In the genomic region with DNA sequence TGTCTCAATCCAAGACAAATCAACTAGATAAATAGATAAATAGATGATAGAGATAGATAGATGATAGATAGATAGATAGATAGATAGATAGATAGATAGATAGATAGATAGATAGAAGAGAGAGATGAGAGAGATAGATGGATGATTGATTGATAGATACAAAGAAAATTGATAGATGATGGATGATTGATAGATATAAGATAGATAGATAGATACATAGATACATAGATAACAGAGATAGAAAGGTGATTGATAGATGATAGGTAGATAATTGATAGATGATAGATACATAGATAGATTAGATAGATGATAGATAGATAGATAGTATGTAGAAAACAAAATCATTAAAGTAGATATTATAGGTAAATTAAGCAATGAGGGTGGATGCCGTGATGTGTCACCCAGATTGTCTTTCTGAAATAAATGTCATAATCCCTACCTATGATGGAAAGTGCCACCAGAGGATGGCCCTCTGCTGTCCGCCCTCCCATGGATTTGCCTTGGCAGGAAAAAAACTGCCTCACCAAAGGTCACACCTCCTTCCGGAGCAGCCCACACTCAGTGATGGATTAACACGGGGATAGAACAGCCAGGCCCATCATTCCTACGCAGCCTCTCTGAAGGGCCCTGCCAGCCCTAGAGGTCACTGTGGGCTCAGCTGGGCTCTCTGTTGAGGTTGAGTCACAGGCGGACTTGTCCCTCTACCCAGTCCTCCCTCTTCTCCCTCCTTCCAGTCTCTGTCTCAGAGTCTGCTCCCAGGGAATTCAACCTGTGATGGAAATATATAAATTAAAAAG, we compare ENCODE assay signal across 1 cellular context.
TF ChIP-seq lines count a peak whose summit lies in the region.

No MANE protein-coding gene starts in this region.

TF ChIP-seq in K562, 482 proteins besides CTCF, POLR2A, EP300 and RAD21 (continued from another document and continues in another):
- TF ChIP-seq CBX2 (IDR thresholded peaks at IDR 0.05; ENCODE audit: insufficient read depth, low read length, poor library complexity, severe bottlenecking) (no peak), SRF (CRISPR knock-in tag; IDR thresholded peaks at IDR 0.05) (no peak), CREB1 (IDR thresholded peaks at IDR 0.05) (no peak), CREB1 (CRISPR knock-in tag; IDR thresholded peaks at IDR 0.05) (peak; percentile 21; the same call in 1 of the 2 replicates), HDAC3 (IDR thresholded peaks at IDR 0.05; ENCODE audit: borderline replicate concordance, partially characterized antibody) (no peak), U2AF2 (optimal IDR thresholded peaks at IDR 0.05; ENCODE audit: low read depth, low read length) (no peak), ARID2 (IDR thresholded peaks at IDR 0.05) (no peak), TBL1XR1 (IDR thresholded peaks at IDR 0.05; ENCODE audit: low read length in 2 of 2) (no peak), TAF7 (tag; IDR thresholded peaks at IDR 0.05) (no peak), MCM7 (IDR thresholded peaks at IDR 0.05) (0 out of 4 replicates have a peak, but pooled peaks of 1 of the 2 experiments have one; percentile 95), ESRRA (IDR thresholded peaks at IDR 0.05; ENCODE audit: borderline replicate concordance, low read depth) (peak; percentile 44; the same call in 1 of the 2 replicates), CTBP1 (IDR thresholded peaks at IDR 0.05; ENCODE audit: borderline replicate concordance) (peak; percentile 32; the same call in 1 of the 2 replicates), MTF1 (CRISPR knock-in tag; IDR thresholded peaks at IDR 0.05; ENCODE audit: borderline replicate concordance) (no peak), ARHGAP35 (IDR thresholded peaks at IDR 0.05; ENCODE audit: partially characterized antibody) (no peak), MECOM (CRISPR knock-in tag; IDR thresholded peaks at IDR 0.05) (peak; percentile 41; the same call in 1 of the 2 replicates), MYBL2 (IDR thresholded peaks at IDR 0.05; ENCODE audit: low read depth) (no peak; the same call in 1 of the 2 replicates), MYBL2 (CRISPR knock-in tag; IDR thresholded peaks at IDR 0.05; ENCODE audit: borderline replicate concordance) (no peak), ZNF140 (CRISPR knock-in tag; IDR thresholded peaks at IDR 0.05) (no peak), MEIS2 (IDR thresholded peaks at IDR 0.05; ENCODE audit: partially characterized antibody) (peak; percentile 19), SREBF2 (CRISPR knock-in tag; IDR thresholded peaks at IDR 0.05) (no peak), SNRNP70 (optimal IDR thresholded peaks at IDR 0.05; ENCODE audit: low read depth, low read length) (no peak), BCOR (IDR thresholded peaks at IDR 0.05) (peak; percentile 77; the same call in 1 of the 2 replicates), MTA2 (IDR thresholded peaks at IDR 0.05; ENCODE audit: low read depth) (0 out of 2 replicates have a peak, but pooled peaks have one; percentile 13), HDAC1 (IDR thresholded peaks at IDR 0.05) (peak in 1 of 2 experiments; percentile 80; a peak in 2 of 4 replicates)
- TF ChIP-seq, protein P1, sequence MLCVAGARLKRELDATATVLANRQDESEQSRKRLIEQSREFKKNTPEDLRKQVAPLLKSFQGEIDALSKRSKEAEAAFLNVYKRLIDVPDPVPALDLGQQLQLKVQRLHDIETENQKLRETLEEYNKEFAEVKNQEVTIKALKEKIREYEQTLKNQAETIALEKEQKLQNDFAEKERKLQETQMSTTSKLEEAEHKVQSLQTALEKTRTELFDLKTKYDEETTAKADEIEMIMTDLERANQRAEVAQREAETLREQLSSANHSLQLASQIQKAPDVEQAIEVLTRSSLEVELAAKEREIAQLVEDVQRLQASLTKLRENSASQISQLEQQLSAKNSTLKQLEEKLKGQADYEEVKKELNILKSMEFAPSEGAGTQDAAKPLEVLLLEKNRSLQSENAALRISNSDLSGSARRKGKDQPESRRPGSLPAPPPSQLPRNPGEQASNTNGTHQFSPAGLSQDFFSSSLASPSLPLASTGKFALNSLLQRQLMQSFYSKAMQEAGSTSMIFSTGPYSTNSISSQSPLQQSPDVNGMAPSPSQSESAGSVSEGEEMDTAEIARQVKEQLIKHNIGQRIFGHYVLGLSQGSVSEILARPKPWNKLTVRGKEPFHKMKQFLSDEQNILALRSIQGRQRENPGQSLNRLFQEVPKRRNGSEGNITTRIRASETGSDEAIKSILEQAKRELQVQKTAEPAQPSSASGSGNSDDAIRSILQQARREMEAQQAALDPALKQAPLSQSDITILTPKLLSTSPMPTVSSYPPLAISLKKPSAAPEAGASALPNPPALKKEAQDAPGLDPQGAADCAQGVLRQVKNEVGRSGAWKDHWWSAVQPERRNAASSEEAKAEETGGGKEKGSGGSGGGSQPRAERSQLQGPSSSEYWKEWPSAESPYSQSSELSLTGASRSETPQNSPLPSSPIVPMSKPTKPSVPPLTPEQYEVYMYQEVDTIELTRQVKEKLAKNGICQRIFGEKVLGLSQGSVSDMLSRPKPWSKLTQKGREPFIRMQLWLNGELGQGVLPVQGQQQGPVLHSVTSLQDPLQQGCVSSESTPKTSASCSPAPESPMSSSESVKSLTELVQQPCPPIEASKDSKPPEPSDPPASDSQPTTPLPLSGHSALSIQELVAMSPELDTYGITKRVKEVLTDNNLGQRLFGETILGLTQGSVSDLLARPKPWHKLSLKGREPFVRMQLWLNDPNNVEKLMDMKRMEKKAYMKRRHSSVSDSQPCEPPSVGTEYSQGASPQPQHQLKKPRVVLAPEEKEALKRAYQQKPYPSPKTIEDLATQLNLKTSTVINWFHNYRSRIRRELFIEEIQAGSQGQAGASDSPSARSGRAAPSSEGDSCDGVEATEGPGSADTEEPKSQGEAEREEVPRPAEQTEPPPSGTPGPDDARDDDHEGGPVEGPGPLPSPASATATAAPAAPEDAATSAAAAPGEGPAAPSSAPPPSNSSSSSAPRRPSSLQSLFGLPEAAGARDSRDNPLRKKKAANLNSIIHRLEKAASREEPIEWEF (CRISPR knock-in tag; IDR thresholded peaks at IDR 0.05) = peak; percentile 88
- TF ChIP-seq, protein P2, sequence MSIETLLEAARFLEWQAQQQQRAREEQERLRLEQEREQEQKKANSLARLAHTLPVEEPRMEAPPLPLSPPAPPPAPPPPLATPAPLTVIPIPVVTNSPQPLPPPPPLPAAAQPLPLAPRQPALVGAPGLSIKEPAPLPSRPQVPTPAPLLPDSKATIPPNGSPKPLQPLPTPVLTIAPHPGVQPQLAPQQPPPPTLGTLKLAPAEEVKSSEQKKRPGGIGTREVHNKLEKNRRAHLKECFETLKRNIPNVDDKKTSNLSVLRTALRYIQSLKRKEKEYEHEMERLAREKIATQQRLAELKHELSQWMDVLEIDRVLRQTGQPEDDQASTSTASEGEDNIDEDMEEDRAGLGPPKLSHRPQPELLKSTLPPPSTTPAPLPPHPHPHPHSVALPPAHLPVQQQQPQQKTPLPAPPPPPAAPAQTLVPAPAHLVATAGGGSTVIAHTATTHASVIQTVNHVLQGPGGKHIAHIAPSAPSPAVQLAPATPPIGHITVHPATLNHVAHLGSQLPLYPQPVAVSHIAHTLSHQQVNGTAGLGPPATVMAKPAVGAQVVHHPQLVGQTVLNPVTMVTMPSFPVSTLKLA (conservative IDR thresholded peaks at IDR 0.05) = 0 out of 4 replicates have a peak, but pooled peaks of 1 of the 2 experiments have one; percentile 11
- TF ChIP-seq, protein P3, sequence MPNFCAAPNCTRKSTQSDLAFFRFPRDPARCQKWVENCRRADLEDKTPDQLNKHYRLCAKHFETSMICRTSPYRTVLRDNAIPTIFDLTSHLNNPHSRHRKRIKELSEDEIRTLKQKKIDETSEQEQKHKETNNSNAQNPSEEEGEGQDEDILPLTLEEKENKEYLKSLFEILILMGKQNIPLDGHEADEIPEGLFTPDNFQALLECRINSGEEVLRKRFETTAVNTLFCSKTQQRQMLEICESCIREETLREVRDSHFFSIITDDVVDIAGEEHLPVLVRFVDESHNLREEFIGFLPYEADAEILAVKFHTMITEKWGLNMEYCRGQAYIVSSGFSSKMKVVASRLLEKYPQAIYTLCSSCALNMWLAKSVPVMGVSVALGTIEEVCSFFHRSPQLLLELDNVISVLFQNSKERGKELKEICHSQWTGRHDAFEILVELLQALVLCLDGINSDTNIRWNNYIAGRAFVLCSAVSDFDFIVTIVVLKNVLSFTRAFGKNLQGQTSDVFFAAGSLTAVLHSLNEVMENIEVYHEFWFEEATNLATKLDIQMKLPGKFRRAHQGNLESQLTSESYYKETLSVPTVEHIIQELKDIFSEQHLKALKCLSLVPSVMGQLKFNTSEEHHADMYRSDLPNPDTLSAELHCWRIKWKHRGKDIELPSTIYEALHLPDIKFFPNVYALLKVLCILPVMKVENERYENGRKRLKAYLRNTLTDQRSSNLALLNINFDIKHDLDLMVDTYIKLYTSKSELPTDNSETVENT (CRISPR knock-in tag; IDR thresholded peaks at IDR 0.05) = 0 out of 2 replicates have a peak, but pooled peaks have one; percentile 39
- TF ChIP-seq, protein P4, sequence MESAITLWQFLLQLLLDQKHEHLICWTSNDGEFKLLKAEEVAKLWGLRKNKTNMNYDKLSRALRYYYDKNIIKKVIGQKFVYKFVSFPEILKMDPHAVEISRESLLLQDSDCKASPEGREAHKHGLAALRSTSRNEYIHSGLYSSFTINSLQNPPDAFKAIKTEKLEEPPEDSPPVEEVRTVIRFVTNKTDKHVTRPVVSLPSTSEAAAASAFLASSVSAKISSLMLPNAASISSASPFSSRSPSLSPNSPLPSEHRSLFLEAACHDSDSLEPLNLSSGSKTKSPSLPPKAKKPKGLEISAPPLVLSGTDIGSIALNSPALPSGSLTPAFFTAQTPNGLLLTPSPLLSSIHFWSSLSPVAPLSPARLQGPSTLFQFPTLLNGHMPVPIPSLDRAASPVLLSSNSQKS (CRISPR knock-in tag; IDR thresholded peaks at IDR 0.05) = no peak
- TF ChIP-seq, protein P5, sequence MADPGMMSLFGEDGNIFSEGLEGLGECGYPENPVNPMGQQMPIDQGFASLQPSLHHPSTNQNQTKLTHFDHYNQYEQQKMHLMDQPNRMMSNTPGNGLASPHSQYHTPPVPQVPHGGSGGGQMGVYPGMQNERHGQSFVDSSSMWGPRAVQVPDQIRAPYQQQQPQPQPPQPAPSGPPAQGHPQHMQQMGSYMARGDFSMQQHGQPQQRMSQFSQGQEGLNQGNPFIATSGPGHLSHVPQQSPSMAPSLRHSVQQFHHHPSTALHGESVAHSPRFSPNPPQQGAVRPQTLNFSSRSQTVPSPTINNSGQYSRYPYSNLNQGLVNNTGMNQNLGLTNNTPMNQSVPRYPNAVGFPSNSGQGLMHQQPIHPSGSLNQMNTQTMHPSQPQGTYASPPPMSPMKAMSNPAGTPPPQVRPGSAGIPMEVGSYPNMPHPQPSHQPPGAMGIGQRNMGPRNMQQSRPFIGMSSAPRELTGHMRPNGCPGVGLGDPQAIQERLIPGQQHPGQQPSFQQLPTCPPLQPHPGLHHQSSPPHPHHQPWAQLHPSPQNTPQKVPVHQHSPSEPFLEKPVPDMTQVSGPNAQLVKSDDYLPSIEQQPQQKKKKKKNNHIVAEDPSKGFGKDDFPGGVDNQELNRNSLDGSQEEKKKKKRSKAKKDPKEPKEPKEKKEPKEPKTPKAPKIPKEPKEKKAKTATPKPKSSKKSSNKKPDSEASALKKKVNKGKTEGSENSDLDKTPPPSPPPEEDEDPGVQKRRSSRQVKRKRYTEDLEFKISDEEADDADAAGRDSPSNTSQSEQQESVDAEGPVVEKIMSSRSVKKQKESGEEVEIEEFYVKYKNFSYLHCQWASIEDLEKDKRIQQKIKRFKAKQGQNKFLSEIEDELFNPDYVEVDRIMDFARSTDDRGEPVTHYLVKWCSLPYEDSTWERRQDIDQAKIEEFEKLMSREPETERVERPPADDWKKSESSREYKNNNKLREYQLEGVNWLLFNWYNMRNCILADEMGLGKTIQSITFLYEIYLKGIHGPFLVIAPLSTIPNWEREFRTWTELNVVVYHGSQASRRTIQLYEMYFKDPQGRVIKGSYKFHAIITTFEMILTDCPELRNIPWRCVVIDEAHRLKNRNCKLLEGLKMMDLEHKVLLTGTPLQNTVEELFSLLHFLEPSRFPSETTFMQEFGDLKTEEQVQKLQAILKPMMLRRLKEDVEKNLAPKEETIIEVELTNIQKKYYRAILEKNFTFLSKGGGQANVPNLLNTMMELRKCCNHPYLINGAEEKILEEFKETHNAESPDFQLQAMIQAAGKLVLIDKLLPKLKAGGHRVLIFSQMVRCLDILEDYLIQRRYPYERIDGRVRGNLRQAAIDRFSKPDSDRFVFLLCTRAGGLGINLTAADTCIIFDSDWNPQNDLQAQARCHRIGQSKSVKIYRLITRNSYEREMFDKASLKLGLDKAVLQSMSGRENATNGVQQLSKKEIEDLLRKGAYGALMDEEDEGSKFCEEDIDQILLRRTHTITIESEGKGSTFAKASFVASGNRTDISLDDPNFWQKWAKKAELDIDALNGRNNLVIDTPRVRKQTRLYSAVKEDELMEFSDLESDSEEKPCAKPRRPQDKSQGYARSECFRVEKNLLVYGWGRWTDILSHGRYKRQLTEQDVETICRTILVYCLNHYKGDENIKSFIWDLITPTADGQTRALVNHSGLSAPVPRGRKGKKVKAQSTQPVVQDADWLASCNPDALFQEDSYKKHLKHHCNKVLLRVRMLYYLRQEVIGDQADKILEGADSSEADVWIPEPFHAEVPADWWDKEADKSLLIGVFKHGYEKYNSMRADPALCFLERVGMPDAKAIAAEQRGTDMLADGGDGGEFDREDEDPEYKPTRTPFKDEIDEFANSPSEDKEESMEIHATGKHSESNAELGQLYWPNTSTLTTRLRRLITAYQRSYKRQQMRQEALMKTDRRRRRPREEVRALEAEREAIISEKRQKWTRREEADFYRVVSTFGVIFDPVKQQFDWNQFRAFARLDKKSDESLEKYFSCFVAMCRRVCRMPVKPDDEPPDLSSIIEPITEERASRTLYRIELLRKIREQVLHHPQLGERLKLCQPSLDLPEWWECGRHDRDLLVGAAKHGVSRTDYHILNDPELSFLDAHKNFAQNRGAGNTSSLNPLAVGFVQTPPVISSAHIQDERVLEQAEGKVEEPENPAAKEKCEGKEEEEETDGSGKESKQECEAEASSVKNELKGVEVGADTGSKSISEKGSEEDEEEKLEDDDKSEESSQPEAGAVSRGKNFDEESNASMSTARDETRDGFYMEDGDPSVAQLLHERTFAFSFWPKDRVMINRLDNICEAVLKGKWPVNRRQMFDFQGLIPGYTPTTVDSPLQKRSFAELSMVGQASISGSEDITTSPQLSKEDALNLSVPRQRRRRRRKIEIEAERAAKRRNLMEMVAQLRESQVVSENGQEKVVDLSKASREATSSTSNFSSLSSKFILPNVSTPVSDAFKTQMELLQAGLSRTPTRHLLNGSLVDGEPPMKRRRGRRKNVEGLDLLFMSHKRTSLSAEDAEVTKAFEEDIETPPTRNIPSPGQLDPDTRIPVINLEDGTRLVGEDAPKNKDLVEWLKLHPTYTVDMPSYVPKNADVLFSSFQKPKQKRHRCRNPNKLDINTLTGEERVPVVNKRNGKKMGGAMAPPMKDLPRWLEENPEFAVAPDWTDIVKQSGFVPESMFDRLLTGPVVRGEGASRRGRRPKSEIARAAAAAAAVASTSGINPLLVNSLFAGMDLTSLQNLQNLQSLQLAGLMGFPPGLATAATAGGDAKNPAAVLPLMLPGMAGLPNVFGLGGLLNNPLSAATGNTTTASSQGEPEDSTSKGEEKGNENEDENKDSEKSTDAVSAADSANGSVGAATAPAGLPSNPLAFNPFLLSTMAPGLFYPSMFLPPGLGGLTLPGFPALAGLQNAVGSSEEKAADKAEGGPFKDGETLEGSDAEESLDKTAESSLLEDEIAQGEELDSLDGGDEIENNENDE (IDR thresholded peaks at IDR 0.05; ENCODE audit: low read depth, low read length) = no peak
- TF ChIP-seq, protein P6, sequence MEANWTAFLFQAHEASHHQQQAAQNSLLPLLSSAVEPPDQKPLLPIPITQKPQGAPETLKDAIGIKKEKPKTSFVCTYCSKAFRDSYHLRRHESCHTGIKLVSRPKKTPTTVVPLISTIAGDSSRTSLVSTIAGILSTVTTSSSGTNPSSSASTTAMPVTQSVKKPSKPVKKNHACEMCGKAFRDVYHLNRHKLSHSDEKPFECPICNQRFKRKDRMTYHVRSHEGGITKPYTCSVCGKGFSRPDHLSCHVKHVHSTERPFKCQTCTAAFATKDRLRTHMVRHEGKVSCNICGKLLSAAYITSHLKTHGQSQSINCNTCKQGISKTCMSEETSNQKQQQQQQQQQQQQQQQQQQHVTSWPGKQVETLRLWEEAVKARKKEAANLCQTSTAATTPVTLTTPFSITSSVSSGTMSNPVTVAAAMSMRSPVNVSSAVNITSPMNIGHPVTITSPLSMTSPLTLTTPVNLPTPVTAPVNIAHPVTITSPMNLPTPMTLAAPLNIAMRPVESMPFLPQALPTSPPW (CRISPR knock-in tag; IDR thresholded peaks at IDR 0.05) = 0 out of 2 replicates have a peak, but pooled peaks have one; percentile 7
